25 cellular contexts compared by ENCODE assay signal in the genomic region with DNA sequence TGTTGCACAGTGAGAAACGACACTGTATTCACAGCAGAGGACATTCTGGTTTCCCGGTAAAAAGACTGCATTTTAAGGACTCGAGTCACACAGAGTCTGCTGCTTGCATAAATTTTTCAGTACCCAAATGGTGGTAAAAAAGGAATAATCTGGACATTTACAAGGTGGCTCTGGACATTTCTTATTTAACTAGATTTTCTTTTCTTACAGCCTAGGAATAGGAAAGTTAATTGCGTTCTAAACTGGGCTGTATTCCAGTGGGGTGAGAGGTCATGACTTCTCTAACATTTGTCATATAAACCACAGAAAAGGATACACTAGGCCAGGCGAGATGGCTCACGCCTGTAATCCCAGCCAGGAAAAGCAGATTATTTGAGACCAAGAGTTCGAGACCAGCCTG.
"Had no signal": no experiment of that assay in that cellular context is flagged by ENCODE, and none has a peak within 500 bp of the region (broad histone marks: within the 10 kb centered on the region; RNA-seq: fewer than 3 reads in every experiment).

No MANE protein-coding gene starts in this region.

- DNase-seq: activated CD4-positive, alpha-beta memory T cell treated with anti-CD3 and anti-CD28 coated beads for 36 hours; activated CD4-positive, alpha-beta T cell treated with anti-CD3 and anti-CD28 coated beads, Interleukin-2, amount 10 ng/mL, durations not matched to agents 24 days and 14 days; activated CD4-positive, CD25-positive, alpha-beta regulatory T cell treated with anti-CD3 and anti-CD28 coated beads, Interleukin-2, amount 50 U/mL, for 72 hours; activated gamma-delta T cell treated with Interleukin-2 at 50 U/mL for 16 hours; activated naive CD4-positive, alpha-beta T cell treated with anti-CD3 and anti-CD28 coated beads, Interleukin-2, amount 50 U/mL, for 16 hours; activated T-cell treated with anti-CD3 and anti-CD28 coated beads, Interleukin-2, amount 50 U/mL, for 4 hours; body of pancreas; colonic mucosa; effector memory CD8-positive, alpha-beta T cell; erythroblast; head of caudate nucleus; hippocampal formation; kidney; left colon; natural killer cell; occipital lobe; psoas muscle; spleen; stimulated activated naive CD4-positive, alpha-beta T cell treated with Interleukin-2 at 50 U/mL for 16 hours; T-helper 17 cell; T1000 had no signal

- FAIRE-seq: kidney had no signal

- H3K4me1 ChIP-seq: body of pancreas, colonic mucosa, neural progenitor cell, parathyroid adenoma, psoas muscle, spleen, tibial nerve had no signal

- H3K4me2 ChIP-seq: neural progenitor cell had no signal

- H3K27me3 ChIP-seq: colonic mucosa, neural progenitor cell, spleen, tibial nerve had no signal

- H3K36me3 ChIP-seq: colonic mucosa, neural progenitor cell, spleen, tibial nerve had no signal

- H3K9ac ChIP-seq: neural progenitor cell, parathyroid adenoma had no signal

- H3K27ac ChIP-seq: body of pancreas, colonic mucosa, neural progenitor cell, parathyroid adenoma, psoas muscle, spleen, tibial nerve had no signal

- H2AFZ ChIP-seq: neural progenitor cell, parathyroid adenoma had no signal

- ATAC-seq: activated T-cell treated with anti-CD3 and anti-CD28 coated beads, Interleukin-2, amount 50 U/mL, for 4 hours; activated T-helper 17 cell treated with anti-CD3 and anti-CD28 coated beads, Interleukin-2, amount 50 U/mL, for 72 hours; body of pancreas; effector memory CD8-positive, alpha-beta T cell; left colon; natural killer cell; psoas muscle; T-helper 17 cell had no signal

- H3K4me3 ChIP-seq: body of pancreas, colonic mucosa, neural progenitor cell, psoas muscle, spleen, tibial nerve had no signal

- H3K79me2 ChIP-seq: parathyroid adenoma had no signal

- H3K9me3 ChIP-seq: body of pancreas, colonic mucosa, psoas muscle, tibial nerve had no signal
